9 cellular contexts compared by ENCODE assay signal in genomic region chr22:46075764-46076531, GRCh38.
DNase-seq lines count a peak whose midpoint lies in the region; ATAC-seq and TF ChIP-seq lines count a peak whose summit lies in the region.
"Had no signal": no experiment of that assay in that cellular context is flagged by ENCODE, and none has a peak within 500 bp of the region (broad histone marks: within the 10 kb centered on the region; RNA-seq: fewer than 3 reads in every experiment).

No MANE protein-coding gene starts in this region.

- no peak overlapping the region for H3K4me3 Mint-ChIP-seq in T-helper 17 cell
- H3K4me3 Mint-ChIP-seq in effector memory CD8-positive, alpha-beta T cell, result no peak overlapping the region

- H3K27ac Mint-ChIP-seq in T-helper 17 cell, result peak overlapping the region; percentile 67
- peak overlapping the region in 1 of 2 donors; percentile 32 for H3K27ac Mint-ChIP-seq in effector memory CD8-positive, alpha-beta T cell

- H3K79me2 ChIP-seq in parathyroid adenoma, result peaks cover 46% of the 10 kb centered on the region

- no peak for TF ChIP-seq CTCF in foreskin fibroblast (IDR thresholded peaks at IDR 0.05; ENCODE audit: low read depth, low read length)
- TF ChIP-seq CTCF in parathyroid adenoma (IDR thresholded peaks at IDR 0.05), result no peak

- no peaks in the 10 kb centered on the region for H3K36me3 Mint-ChIP-seq in T-helper 17 cell (ENCODE audit: low read depth)
- H3K36me3 Mint-ChIP-seq in effector memory CD8-positive, alpha-beta T cell (ENCODE audit: insufficient read depth), result no peaks in the 10 kb centered on the region

- no peak overlapping the region for H3K4me3 ChIP-seq in BLaER1
- peak overlapping the region; percentile 68 to 86 for H3K4me3 ChIP-seq in foreskin fibroblast (ENCODE audit: low read depth in 1 of 2, low read length in 2 of 2)
- peak overlapping the region; percentile 22 for H3K4me3 ChIP-seq in parathyroid adenoma (ENCODE audit: low read depth, low read length)

- H3K4me2 ChIP-seq in BLaER1, result peak overlapping the region; percentile 80
- peak overlapping the region; percentile 28 for H3K4me2 ChIP-seq in parathyroid adenoma (ENCODE audit: low read length)

- H3K4me1 Mint-ChIP-seq in T-helper 17 cell, result peaks cover 31% of the 10 kb centered on the region
- peaks cover 10 to 30% of the 10 kb centered on the region in 2 donors for H3K4me1 Mint-ChIP-seq in effector memory CD8-positive, alpha-beta T cell (ENCODE audit: low read depth in 2 of 2)

- ATAC-seq in T-helper 17 cell, result no peak
- no peak for ATAC-seq in effector memory CD8-positive, alpha-beta T cell (replicated peaks)

- no peaks in the 10 kb centered on the region for H3K9me3 Mint-ChIP-seq in effector memory CD8-positive, alpha-beta T cell

- no peaks in the 10 kb centered on the region for H3K27me3 Mint-ChIP-seq in T-helper 17 cell
- H3K27me3 Mint-ChIP-seq in effector memory CD8-positive, alpha-beta T cell, result peaks cover 0 to 32% of the 10 kb centered on the region in 2 donors

- peaks cover 36% of the 10 kb centered on the region for H3K36me3 ChIP-seq in BLaER1
- no peaks in the 10 kb centered on the region for H3K36me3 ChIP-seq in parathyroid adenoma (ENCODE audit: control insufficient read depth, insufficient read depth, low read length)

- H3K9ac ChIP-seq in BLaER1 (peak overlapping the region; percentile 6; the same call in 1 of the 2 replicates), parathyroid adenoma (no peak overlapping the region)

- H3K27ac ChIP-seq in BLaER1 (no peak overlapping the region), parathyroid adenoma (no peak overlapping the region)

- H3K9me3 ChIP-seq in BLaER1 (no peaks in the 10 kb centered on the region), T-helper 17 cell (ENCODE audit: control insufficient read depth, low read length, poor library complexity, severe bottlenecking) (no peaks in the 10 kb centered on the region), parathyroid adenoma (ENCODE audit: control insufficient read depth, low read length) (no peaks in the 10 kb centered on the region)

- H4K20me1 ChIP-seq in BLaER1, result peaks cover 97% of the 10 kb centered on the region

- H3K4me1 ChIP-seq in BLaER1, result peaks cover 42% of the 10 kb centered on the region
- H3K4me1 ChIP-seq in parathyroid adenoma, result no peaks in the 10 kb centered on the region

- peaks cover 71% of the 10 kb centered on the region for H3K27me3 ChIP-seq in BLaER1
- H3K27me3 ChIP-seq in parathyroid adenoma (ENCODE audit: control insufficient read depth, insufficient read depth, low read length), result no peaks in the 10 kb centered on the region

- DNase-seq in T-helper 17 cell, result peak in 1 of 3 donors; percentile 7
- no peak for DNase-seq in foreskin fibroblast
- DNase-seq in glomerular visceral epithelial cell (ENCODE audit: extremely low spot score), result no peak
- DNase-seq in GF-D8 (lab: John Stamatoyannopoulos, UW), result no peak
- DNase-seq in effector memory CD8-positive, alpha-beta T cell, result no peak
- no peak for DNase-seq in NCI-H510A treated with DMSO at 0.1 percent for 48 hours (lab: John Stamatoyannopoulos, UW)
- DNase-seq: activated naive CD4-positive, alpha-beta T cell had no signal

- H2AFZ ChIP-seq in parathyroid adenoma, result no peak overlapping the region
